Comparison of ENCODE assay signal across 30 cellular contexts in genomic region chr11:69355959-69356702, GRCh38.
"Had no signal": no experiment of that assay in that cellular context is flagged by ENCODE, and none has a peak within 500 bp of the region (broad histone marks: within the 10 kb centered on the region; RNA-seq: fewer than 3 reads in every experiment).

No MANE protein-coding gene starts in this region.

- H3K27me3 Mint-ChIP-seq: activated CD4-positive, alpha-beta T cell treated with anti-CD3 and anti-CD28 coated beads, Interleukin-2, amount 10 ng/mL, durations not matched to agents 7 days and 5 days had no signal

- ATAC-seq: activated CD8-positive, alpha-beta T cell treated with anti-CD3 and anti-CD28 coated beads, Interleukin-2, amount 10 ng/mL, durations not matched to agents 7 days and 5 days; activated T-helper 17 cell treated with anti-CD3 and anti-CD28 coated beads, Interleukin-2, amount 50 U/mL, for 72 hours; body of pancreas; foreskin keratinocyte; left lung; natural killer cell treated with Interleukin-12 subunit alpha and Interleukin-12 subunit beta and Interleukin-15 and Interleukin-18, amount 100 ng/mL, for 72 hours; stimulated activated memory B cell treated with anti-CD40 and anti-IgM and Interleukin-4, amounts not matched to agents 10 μg/mL and 1 μg/mL and 100 μg/mL, for 72 hours; T-cell had no signal

- H3K9me3 Mint-ChIP-seq: dendritic cell treated with granulocyte-macrophage colony-stimulating factor and Interleukin-4, amounts not matched to agents 40 ng/mL and 50 ng/mL, for 4 days; natural killer cell treated with Interleukin-12 subunit alpha and Interleukin-12 subunit beta and Interleukin-15 and Interleukin-18, amount 100 ng/mL, for 72 hours; stimulated activated memory B cell treated with anti-CD40 and anti-IgM and Interleukin-4, amounts not matched to agents 10 μg/mL and 1 μg/mL and 100 μg/mL, for 72 hours had no signal

- H3K9ac ChIP-seq: parathyroid adenoma had no signal

- DNase-seq: activated CD4-positive, alpha-beta T cell treated with anti-CD3 and anti-CD28 coated beads, Interleukin-2, amount 10 ng/mL, durations not matched to agents 7 days and 5 days; activated CD4-positive, CD25-positive, alpha-beta regulatory T cell treated with anti-CD3 and anti-CD28 coated beads, Interleukin-2, amount 50 U/mL, for 72 hours; activated naive CD4-positive, alpha-beta T cell; activated naive CD8-positive, alpha-beta T cell treated with anti-CD3 and anti-CD28 coated beads, Interleukin-2, amount 10 ng/mL, durations not matched to agents 7 days and 5 days; amygdala; body of pancreas; effector CD8-positive, alpha-beta T cell; erythroblast; foreskin keratinocyte; hippocampal formation; kidney glomerular epithelial cell; mammary epithelial cell; midbrain; right cardiac atrium had no signal

- H3K79me2 ChIP-seq: parathyroid adenoma had no signal

- H3K36me3 Mint-ChIP-seq: activated naive CD8-positive, alpha-beta T cell treated with anti-CD3 and anti-CD28 coated beads, Interleukin-2, amount 10 ng/mL, durations not matched to agents 7 days and 5 days; natural killer cell treated with Interleukin-12 subunit alpha and Interleukin-12 subunit beta and Interleukin-15 and Interleukin-18, amount 100 ng/mL, for 72 hours; stimulated activated memory B cell treated with anti-CD40 and anti-IgM and Interleukin-4, amounts not matched to agents 10 μg/mL and 1 μg/mL and 100 μg/mL, for 72 hours; T-cell had no signal

- H3K4me1 Mint-ChIP-seq: activated T-helper 17 cell treated with anti-CD3 and anti-CD28 coated beads, Interleukin-2, amount 50 U/mL, for 72 hours; T-cell had no signal

- H3K36me3 ChIP-seq: cardiac muscle cell, left lung, stomach, suprapubic skin, tibial nerve had no signal

- H3K27ac ChIP-seq: body of pancreas, cardiac muscle cell, foreskin keratinocyte, left lung, parathyroid adenoma, skin epidermis, stomach, suprapubic skin, tibial nerve, VCaP had no signal

- FAIRE-seq: urothelium cell line had no signal

- H3K4me3 Mint-ChIP-seq: activated CD4-positive, alpha-beta T cell treated with anti-CD3 and anti-CD28 coated beads, Interleukin-2, amount 10 ng/mL, durations not matched to agents 7 days and 5 days; activated CD8-positive, alpha-beta T cell treated with anti-CD3 and anti-CD28 coated beads, Interleukin-2, amount 10 ng/mL, durations not matched to agents 7 days and 5 days; activated naive CD8-positive, alpha-beta T cell treated with anti-CD3 and anti-CD28 coated beads, Interleukin-2, amount 10 ng/mL, durations not matched to agents 7 days and 5 days; activated T-helper 17 cell treated with anti-CD3 and anti-CD28 coated beads, Interleukin-2, amount 50 U/mL, for 72 hours; dendritic cell treated with granulocyte-macrophage colony-stimulating factor and Interleukin-4, amounts not matched to agents 40 ng/mL and 50 ng/mL, for 4 days; natural killer cell treated with Interleukin-12 subunit alpha and Interleukin-12 subunit beta and Interleukin-15 and Interleukin-18, amount 100 ng/mL, for 72 hours; stimulated activated memory B cell treated with anti-CD40 and anti-IgM and Interleukin-4, amounts not matched to agents 10 μg/mL and 1 μg/mL and 100 μg/mL, for 72 hours; T-cell; T-helper 2 cell treated with Interferon-gamma antibody and Interleukin-4, amounts not matched to agents 5 μg/mL and 100 μg/mL, for 36 hours had no signal

- H3K27ac Mint-ChIP-seq: activated CD4-positive, alpha-beta T cell treated with anti-CD3 and anti-CD28 coated beads, Interleukin-2, amount 10 ng/mL, durations not matched to agents 7 days and 5 days; activated CD8-positive, alpha-beta T cell treated with anti-CD3 and anti-CD28 coated beads, Interleukin-2, amount 10 ng/mL, durations not matched to agents 7 days and 5 days; activated T-helper 17 cell treated with anti-CD3 and anti-CD28 coated beads, Interleukin-2, amount 50 U/mL, for 72 hours; dendritic cell treated with granulocyte-macrophage colony-stimulating factor and Interleukin-4, amounts not matched to agents 40 ng/mL and 50 ng/mL, for 4 days; natural killer cell treated with Interleukin-12 subunit alpha and Interleukin-12 subunit beta and Interleukin-15 and Interleukin-18, amount 100 ng/mL, for 72 hours; stimulated activated memory B cell treated with anti-CD40 and anti-IgM and Interleukin-4, amounts not matched to agents 10 μg/mL and 1 μg/mL and 100 μg/mL, for 72 hours; T-helper 2 cell treated with Interferon-gamma antibody and Interleukin-4, amounts not matched to agents 5 μg/mL and 100 μg/mL, for 36 hours had no signal

- H3K27me3 ChIP-seq: body of pancreas, foreskin keratinocyte, left lung, suprapubic skin, tibial nerve had no signal

- H3K4me1 ChIP-seq: parathyroid adenoma, stomach, suprapubic skin, tibial nerve had no signal

- H3K4me3 ChIP-seq: body of pancreas, cardiac muscle cell, left lung, skin epidermis, stomach, suprapubic skin, tibial nerve had no signal

- H2AFZ ChIP-seq: parathyroid adenoma had no signal
